2 cellular contexts compared by ENCODE assay signal in the genomic region with DNA sequence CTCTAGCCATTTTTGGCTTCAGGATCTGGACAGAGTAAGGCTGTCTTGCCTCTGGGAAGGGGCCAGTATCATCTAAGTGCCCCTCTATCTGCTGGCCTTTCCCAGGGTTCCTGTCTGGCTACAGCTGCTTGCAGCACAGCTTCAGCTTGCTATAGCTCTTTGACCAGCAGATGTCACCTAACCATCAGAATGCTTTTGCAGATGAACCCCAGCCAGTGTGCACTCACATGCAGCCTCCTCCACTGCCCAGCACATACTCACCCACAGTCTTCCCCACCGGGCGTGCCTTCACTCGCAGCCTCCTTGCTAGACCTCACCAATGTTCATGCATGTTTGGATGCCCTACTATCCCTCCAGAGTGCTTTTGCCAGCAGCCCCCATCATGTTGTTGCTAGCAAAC.
TF ChIP-seq lines count a peak whose summit lies in the region.

No MANE protein-coding gene starts in this region.

TF ChIP-seq in IMR-90, 13 proteins besides CTCF, POLR2A, EP300 and RAD21 (continued from another document):
- TF ChIP-seq, protein P1, sequence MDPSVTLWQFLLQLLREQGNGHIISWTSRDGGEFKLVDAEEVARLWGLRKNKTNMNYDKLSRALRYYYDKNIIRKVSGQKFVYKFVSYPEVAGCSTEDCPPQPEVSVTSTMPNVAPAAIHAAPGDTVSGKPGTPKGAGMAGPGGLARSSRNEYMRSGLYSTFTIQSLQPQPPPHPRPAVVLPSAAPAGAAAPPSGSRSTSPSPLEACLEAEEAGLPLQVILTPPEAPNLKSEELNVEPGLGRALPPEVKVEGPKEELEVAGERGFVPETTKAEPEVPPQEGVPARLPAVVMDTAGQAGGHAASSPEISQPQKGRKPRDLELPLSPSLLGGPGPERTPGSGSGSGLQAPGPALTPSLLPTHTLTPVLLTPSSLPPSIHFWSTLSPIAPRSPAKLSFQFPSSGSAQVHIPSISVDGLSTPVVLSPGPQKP (IDR thresholded peaks at IDR 0.05; ENCODE audit: borderline replicate concordance, low read depth, low read length), result no peak
- no peak for TF ChIP-seq RFX5 (IDR thresholded peaks at IDR 0.05; ENCODE audit: low read depth, low read length)
- no peak for TF ChIP-seq MXI1 (IDR thresholded peaks at IDR 0.05; ENCODE audit: borderline replicate concordance, low read depth, low read length)
- no peak for TF ChIP-seq BHLHE40 (IDR thresholded peaks at IDR 0.05; ENCODE audit: low read depth, low read length)
- TF ChIP-seq FOS (IDR thresholded peaks at IDR 0.05; ENCODE audit: low read depth, low read length), result no peak
- no peak for TF ChIP-seq RCOR1 (IDR thresholded peaks at IDR 0.05; ENCODE audit: insufficient replicate concordance, low read length)
- TF ChIP-seq MAZ (IDR thresholded peaks at IDR 0.05; ENCODE audit: borderline replicate concordance, low read depth, low read length), result no peak
- TF ChIP-seq CHD1 (IDR thresholded peaks at IDR 0.05; ENCODE audit: low read depth, low read length), result no peak
- TF ChIP-seq, protein P2, sequence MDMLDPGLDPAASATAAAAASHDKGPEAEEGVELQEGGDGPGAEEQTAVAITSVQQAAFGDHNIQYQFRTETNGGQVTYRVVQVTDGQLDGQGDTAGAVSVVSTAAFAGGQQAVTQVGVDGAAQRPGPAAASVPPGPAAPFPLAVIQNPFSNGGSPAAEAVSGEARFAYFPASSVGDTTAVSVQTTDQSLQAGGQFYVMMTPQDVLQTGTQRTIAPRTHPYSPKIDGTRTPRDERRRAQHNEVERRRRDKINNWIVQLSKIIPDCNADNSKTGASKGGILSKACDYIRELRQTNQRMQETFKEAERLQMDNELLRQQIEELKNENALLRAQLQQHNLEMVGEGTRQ (IDR thresholded peaks at IDR 0.05; ENCODE audit: low read depth, low read length), result no peak

TF ChIP-seq in WTC11, 78 proteins besides CTCF, POLR2A, EP300 and RAD21 (continued from another document):
- TF ChIP-seq FOXP1 (CRISPR knock-in tag; IDR thresholded peaks at IDR 0.05; ENCODE audit: borderline replicate concordance), result no peak
- no peak for TF ChIP-seq NFE2L1 (CRISPR knock-in tag; IDR thresholded peaks at IDR 0.05)
- no peak for TF ChIP-seq NR3C1 (CRISPR knock-in tag; conservative IDR thresholded peaks at IDR 0.05; ENCODE audit: low read depth)
- TF ChIP-seq, protein P3, sequence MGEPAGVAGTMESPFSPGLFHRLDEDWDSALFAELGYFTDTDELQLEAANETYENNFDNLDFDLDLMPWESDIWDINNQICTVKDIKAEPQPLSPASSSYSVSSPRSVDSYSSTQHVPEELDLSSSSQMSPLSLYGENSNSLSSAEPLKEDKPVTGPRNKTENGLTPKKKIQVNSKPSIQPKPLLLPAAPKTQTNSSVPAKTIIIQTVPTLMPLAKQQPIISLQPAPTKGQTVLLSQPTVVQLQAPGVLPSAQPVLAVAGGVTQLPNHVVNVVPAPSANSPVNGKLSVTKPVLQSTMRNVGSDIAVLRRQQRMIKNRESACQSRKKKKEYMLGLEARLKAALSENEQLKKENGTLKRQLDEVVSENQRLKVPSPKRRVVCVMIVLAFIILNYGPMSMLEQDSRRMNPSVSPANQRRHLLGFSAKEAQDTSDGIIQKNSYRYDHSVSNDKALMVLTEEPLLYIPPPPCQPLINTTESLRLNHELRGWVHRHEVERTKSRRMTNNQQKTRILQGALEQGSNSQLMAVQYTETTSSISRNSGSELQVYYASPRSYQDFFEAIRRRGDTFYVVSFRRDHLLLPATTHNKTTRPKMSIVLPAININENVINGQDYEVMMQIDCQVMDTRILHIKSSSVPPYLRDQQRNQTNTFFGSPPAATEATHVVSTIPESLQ (CRISPR knock-in tag; IDR thresholded peaks at IDR 0.05), result no peak
- TF ChIP-seq TP53 (CRISPR knock-in tag; IDR thresholded peaks at IDR 0.05), result no peak
- TF ChIP-seq, protein P4, sequence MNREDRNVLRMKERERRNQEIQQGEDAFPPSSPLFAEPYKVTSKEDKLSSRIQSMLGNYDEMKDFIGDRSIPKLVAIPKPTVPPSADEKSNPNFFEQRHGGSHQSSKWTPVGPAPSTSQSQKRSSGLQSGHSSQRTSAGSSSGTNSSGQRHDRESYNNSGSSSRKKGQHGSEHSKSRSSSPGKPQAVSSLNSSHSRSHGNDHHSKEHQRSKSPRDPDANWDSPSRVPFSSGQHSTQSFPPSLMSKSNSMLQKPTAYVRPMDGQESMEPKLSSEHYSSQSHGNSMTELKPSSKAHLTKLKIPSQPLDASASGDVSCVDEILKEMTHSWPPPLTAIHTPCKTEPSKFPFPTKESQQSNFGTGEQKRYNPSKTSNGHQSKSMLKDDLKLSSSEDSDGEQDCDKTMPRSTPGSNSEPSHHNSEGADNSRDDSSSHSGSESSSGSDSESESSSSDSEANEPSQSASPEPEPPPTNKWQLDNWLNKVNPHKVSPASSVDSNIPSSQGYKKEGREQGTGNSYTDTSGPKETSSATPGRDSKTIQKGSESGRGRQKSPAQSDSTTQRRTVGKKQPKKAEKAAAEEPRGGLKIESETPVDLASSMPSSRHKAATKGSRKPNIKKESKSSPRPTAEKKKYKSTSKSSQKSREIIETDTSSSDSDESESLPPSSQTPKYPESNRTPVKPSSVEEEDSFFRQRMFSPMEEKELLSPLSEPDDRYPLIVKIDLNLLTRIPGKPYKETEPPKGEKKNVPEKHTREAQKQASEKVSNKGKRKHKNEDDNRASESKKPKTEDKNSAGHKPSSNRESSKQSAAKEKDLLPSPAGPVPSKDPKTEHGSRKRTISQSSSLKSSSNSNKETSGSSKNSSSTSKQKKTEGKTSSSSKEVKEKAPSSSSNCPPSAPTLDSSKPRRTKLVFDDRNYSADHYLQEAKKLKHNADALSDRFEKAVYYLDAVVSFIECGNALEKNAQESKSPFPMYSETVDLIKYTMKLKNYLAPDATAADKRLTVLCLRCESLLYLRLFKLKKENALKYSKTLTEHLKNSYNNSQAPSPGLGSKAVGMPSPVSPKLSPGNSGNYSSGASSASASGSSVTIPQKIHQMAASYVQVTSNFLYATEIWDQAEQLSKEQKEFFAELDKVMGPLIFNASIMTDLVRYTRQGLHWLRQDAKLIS (CRISPR knock-in tag; IDR thresholded peaks at IDR 0.05; ENCODE audit: borderline replicate concordance), result no peak
- TF ChIP-seq NFYB (CRISPR knock-in tag; conservative IDR thresholded peaks at IDR 0.05; ENCODE audit: low read depth), result no peak
- TF ChIP-seq, protein P5, sequence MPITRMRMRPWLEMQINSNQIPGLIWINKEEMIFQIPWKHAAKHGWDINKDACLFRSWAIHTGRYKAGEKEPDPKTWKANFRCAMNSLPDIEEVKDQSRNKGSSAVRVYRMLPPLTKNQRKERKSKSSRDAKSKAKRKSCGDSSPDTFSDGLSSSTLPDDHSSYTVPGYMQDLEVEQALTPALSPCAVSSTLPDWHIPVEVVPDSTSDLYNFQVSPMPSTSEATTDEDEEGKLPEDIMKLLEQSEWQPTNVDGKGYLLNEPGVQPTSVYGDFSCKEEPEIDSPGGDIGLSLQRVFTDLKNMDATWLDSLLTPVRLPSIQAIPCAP (CRISPR knock-in tag; IDR thresholded peaks at IDR 0.05), result no peak
- TF ChIP-seq HMGA2 (CRISPR knock-in tag; IDR thresholded peaks at IDR 0.05), result no peak
- TF ChIP-seq, protein P2 (CRISPR knock-in tag; IDR thresholded peaks at IDR 0.05), result no peak
- no peak for TF ChIP-seq GTF2I (CRISPR knock-in tag; conservative IDR thresholded peaks at IDR 0.05)
- TF ChIP-seq, protein P6, sequence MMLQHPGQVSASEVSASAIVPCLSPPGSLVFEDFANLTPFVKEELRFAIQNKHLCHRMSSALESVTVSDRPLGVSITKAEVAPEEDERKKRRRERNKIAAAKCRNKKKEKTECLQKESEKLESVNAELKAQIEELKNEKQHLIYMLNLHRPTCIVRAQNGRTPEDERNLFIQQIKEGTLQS (CRISPR knock-in tag; conservative IDR thresholded peaks at IDR 0.05), result no peak
- TF ChIP-seq, protein P7, sequence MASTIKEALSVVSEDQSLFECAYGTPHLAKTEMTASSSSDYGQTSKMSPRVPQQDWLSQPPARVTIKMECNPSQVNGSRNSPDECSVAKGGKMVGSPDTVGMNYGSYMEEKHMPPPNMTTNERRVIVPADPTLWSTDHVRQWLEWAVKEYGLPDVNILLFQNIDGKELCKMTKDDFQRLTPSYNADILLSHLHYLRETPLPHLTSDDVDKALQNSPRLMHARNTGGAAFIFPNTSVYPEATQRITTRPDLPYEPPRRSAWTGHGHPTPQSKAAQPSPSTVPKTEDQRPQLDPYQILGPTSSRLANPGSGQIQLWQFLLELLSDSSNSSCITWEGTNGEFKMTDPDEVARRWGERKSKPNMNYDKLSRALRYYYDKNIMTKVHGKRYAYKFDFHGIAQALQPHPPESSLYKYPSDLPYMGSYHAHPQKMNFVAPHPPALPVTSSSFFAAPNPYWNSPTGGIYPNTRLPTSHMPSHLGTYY (CRISPR knock-in tag; IDR thresholded peaks at IDR 0.05), result no peak
- no peak for TF ChIP-seq RORB (CRISPR knock-in tag; IDR thresholded peaks at IDR 0.05)
- TF ChIP-seq, protein P8, sequence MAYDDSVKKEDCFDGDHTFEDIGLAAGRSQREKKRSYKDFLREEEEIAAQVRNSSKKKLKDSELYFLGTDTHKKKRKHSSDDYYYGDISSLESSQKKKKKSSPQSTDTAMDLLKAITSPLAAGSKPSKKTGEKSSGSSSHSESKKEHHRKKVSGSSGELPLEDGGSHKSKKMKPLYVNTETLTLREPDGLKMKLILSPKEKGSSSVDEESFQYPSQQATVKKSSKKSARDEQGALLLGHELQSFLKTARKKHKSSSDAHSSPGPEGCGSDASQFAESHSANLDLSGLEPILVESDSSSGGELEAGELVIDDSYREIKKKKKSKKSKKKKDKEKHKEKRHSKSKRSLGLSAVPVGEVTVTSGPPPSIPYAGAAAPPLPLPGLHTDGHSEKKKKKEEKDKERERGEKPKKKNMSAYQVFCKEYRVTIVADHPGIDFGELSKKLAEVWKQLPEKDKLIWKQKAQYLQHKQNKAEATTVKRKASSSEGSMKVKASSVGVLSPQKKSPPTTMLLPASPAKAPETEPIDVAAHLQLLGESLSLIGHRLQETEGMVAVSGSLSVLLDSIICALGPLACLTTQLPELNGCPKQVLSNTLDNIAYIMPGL (CRISPR knock-in tag; IDR thresholded peaks at IDR 0.05), result no peak
- TF ChIP-seq, protein P9, sequence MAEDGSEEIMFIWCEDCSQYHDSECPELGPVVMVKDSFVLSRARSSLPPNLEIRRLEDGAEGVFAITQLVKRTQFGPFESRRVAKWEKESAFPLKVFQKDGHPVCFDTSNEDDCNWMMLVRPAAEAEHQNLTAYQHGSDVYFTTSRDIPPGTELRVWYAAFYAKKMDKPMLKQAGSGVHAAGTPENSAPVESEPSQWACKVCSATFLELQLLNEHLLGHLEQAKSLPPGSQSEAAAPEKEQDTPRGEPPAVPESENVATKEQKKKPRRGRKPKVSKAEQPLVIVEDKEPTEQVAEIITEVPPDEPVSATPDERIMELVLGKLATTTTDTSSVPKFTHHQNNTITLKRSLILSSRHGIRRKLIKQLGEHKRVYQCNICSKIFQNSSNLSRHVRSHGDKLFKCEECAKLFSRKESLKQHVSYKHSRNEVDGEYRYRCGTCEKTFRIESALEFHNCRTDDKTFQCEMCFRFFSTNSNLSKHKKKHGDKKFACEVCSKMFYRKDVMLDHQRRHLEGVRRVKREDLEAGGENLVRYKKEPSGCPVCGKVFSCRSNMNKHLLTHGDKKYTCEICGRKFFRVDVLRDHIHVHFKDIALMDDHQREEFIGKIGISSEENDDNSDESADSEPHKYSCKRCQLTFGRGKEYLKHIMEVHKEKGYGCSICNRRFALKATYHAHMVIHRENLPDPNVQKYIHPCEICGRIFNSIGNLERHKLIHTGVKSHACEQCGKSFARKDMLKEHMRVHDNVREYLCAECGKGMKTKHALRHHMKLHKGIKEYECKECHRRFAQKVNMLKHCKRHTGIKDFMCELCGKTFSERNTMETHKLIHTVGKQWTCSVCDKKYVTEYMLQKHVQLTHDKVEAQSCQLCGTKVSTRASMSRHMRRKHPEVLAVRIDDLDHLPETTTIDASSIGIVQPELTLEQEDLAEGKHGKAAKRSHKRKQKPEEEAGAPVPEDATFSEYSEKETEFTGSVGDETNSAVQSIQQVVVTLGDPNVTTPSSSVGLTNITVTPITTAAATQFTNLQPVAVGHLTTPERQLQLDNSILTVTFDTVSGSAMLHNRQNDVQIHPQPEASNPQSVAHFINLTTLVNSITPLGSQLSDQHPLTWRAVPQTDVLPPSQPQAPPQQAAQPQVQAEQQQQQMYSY (CRISPR knock-in tag; IDR thresholded peaks at IDR 0.05), result no peak
